Comparison of ENCODE assay signal across 8 cellular contexts in the genomic region with DNA sequence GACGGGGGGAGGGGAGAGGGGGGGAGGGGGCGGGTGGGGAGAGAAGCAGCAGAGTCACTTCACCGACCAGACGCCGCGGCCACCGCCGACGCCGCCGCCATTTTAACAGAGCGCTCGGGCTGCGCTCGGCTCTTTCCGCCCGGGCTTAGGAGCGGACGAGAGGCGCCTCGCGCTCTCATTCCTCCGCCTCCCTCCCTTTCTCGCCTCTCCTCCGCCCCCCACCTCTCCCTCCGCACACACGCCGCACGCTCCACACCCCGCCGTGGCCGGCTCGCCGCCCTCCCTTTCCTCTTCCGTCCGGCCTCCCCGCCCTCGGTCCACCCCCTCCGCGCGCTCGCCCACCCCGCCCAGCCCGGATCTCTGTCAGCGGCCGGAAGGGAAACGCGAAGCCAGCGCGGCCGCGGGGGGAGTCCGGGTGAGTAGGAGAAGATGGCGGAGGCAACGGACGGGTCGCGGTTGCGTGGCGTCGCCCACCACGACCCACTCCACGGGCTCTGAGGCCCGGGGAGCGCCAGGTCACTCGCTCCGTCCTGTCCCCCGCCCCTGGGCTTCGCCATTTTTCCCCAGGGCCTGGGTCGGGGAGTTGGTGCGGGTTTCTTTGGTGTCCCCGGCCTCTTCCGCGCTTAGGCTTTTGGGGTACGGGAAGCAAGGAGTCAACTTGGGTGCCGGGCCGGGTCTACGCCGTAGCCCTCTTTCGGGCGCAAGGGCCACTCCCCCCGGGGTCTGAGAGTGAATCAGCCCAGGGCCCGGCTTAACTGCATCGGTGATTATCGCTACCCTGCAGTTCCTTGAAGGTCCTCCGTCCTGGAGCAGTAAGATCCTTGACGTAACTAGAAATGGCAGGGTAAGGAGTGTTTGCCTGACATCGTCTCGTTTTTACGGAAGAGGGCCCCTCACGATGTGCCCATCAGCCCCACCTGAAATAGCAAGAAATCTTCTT. TPM values are rescaled to one million over a fixed set of nuclear protein-coding genes. Genes with fewer than 3 reads are reported as not detected.
DNase-seq lines count a peak whose midpoint lies in the region; ATAC-seq lines count a peak whose summit lies in the region.

USP34 (minus strand) TSS at position 123 of the 940 bp plus-strand sequence. CDS start 395 bp downstream, outside the sequence.

- peak within 1 kb of the TSS; percentile 87 to 98 (median 96) for H3K4me3 Mint-ChIP-seq in naive B cell
- H3K4me3 Mint-ChIP-seq in stimulated activated effector memory CD8-positive, alpha-beta T cell treated with anti-CD3 and anti-CD28 coated beads, Interleukin-12 subunit alpha, Interleukin-12 subunit beta, amount 100 ng/mL, for 72 hours, result peak within 1 kb of the TSS; percentile 94

- H3K9me3 Mint-ChIP-seq in naive B cell, result no peaks in the 10 kb centered on the region
- no peaks in the 10 kb centered on the region for H3K9me3 Mint-ChIP-seq in stimulated activated effector memory CD8-positive, alpha-beta T cell treated with anti-CD3 and anti-CD28 coated beads, Interleukin-12 subunit alpha, Interleukin-12 subunit beta, amount 100 ng/mL, for 72 hours

- peak; percentile 89 for DNase-seq in DMS79 (lab: John Stamatoyannopoulos, UW)
- DNase-seq in LHCN-M2 (ENCODE audit: low read depth), result peak; percentile 94
- DNase-seq in RPMI8226, result peak; percentile 95
- peak; percentile 87 to 89 for DNase-seq in activated T-helper 1 cell treated with anti-CD3 and anti-CD28 coated beads, Interleukin-2, amount 50 U/mL, for 16 hours (ENCODE audit: low read depth in 1 of 2, low spot score in 1 of 2)
- DNase-seq in fibroblast of gingiva (ENCODE audit: low read depth), result peak; percentile 98
- DNase-seq in naive B cell, result peak; percentile 87
- peak; percentile 70 to 93 for DNase-seq in stimulated activated effector memory CD8-positive, alpha-beta T cell treated with anti-CD3 and anti-CD28 coated beads, Interleukin-12 subunit alpha, Interleukin-12 subunit beta, amount 100 ng/mL, for 72 hours (ENCODE audit: low spot score in 2 of 2)

- ATAC-seq in GM21825 (IDR thresholded peaks at IDR 0.05; ENCODE audit: unreplicated experiment), result peak; percentile 72
- peak; percentile 78 for ATAC-seq in naive B cell (ENCODE audit: low read depth in 2 of 2)
- peak; percentile 93 for ATAC-seq in stimulated activated effector memory CD8-positive, alpha-beta T cell treated with anti-CD3 and anti-CD28 coated beads, Interleukin-12 subunit alpha, Interleukin-12 subunit beta, amount 100 ng/mL, for 72 hours

- peaks cover 16 to 44% (median 23%) of the 10 kb centered on the region in 3 donors for H3K4me1 Mint-ChIP-seq in naive B cell
- peaks cover 12% of the 10 kb centered on the region for H3K4me1 Mint-ChIP-seq in stimulated activated effector memory CD8-positive, alpha-beta T cell treated with anti-CD3 and anti-CD28 coated beads, Interleukin-12 subunit alpha, Interleukin-12 subunit beta, amount 100 ng/mL, for 72 hours

- H3K27me3 Mint-ChIP-seq in naive B cell, result no peaks in the 10 kb centered on the region

- peak within 1 kb of the TSS; percentile 97 to 100 (median 99) for H3K27ac Mint-ChIP-seq in naive B cell
- H3K27ac Mint-ChIP-seq in stimulated activated effector memory CD8-positive, alpha-beta T cell treated with anti-CD3 and anti-CD28 coated beads, Interleukin-12 subunit alpha, Interleukin-12 subunit beta, amount 100 ng/mL, for 72 hours, result peak within 1 kb of the TSS; percentile 98

- H3K36me3 Mint-ChIP-seq in naive B cell, result no peaks in the 10 kb centered on the region
- peaks cover 67% of the 10 kb centered on the region for H3K36me3 Mint-ChIP-seq in stimulated activated effector memory CD8-positive, alpha-beta T cell treated with anti-CD3 and anti-CD28 coated beads, Interleukin-12 subunit alpha, Interleukin-12 subunit beta, amount 100 ng/mL, for 72 hours

RNA-seq across cellular contexts. Expression of gene USP34, which starts in this region (rescaled TPM):
- 73.7 and 75.2 TPM in 2 replicates for total RNA-seq in LHCN-M2 (2014; rRNA removed)
- 17.7 TPM for polyA plus RNA-seq in LHCN-M2 (2012)
- 10 to 100 TPM; 16.1 to 26.9 (median 21.4) TPM for polyA plus RNA-seq in naive B cell (ENCODE audit: low read depth in 6 of 6)

Comparison
In these comparisons a context has a peak if more than half of its experiments do, and no peak if none do; other contexts are left out.
1. Peak in every context shown above with its lines: DNase-seq and ATAC-seq.